Comparison of ENCODE assay signal across 9 cellular contexts in genomic region chr3:142844339-142844977, GRCh38. TPM values are rescaled to one million over a fixed set of nuclear protein-coding genes. Genes with fewer than 3 reads are reported as not detected.
DNase-seq lines count a peak whose midpoint lies in the region; ATAC-seq and TF ChIP-seq lines count a peak whose summit lies in the region.
"Had no signal": no experiment of that assay in that cellular context is flagged by ENCODE, and none has a peak within 500 bp of the region (broad histone marks: within the 10 kb centered on the region; RNA-seq: fewer than 3 reads in every experiment).

No MANE protein-coding gene starts in this region.

- H4K91ac ChIP-seq in IMR-90 (ENCODE audit: insufficient read depth, low read depth, low read length): no peak overlapping the region

- no peaks in the 10 kb centered on the region for H3K36me3 ChIP-seq in IMR-90 (ENCODE audit: control insufficient read depth, insufficient read depth, low read length)

- dilution Hi-C loops in IMR-90 (cut with HindIII; ENCODE audit: low sequenced_read_pairs, unreplicated experiment): no loop called here

- in situ Hi-C loops in IMR-90 (cut with MboI; ENCODE audit: low sequenced_read_pairs): no loop called here

- no peak overlapping the region for H3K23ac ChIP-seq in IMR-90 (ENCODE audit: low read depth, low read length)

- no peak overlapping the region for H3K9ac ChIP-seq in IMR-90 (ENCODE audit: low read depth, low read length)

- no peak overlapping the region for H2AK9ac ChIP-seq in IMR-90 (replicated peaks; ENCODE audit: low read depth, low read length, poor library complexity)

- H2BK5ac ChIP-seq in IMR-90 (ENCODE audit: low read depth, low read length, poor library complexity, severe bottlenecking): no peak overlapping the region

- H4K8ac ChIP-seq in IMR-90 (ENCODE audit: low read depth in 2 of 2, low read length in 2 of 2): no peak overlapping the region

- POLR2A ChIA-PET in AG04449 (lab: Yijun Ruan, JAX) (no interaction called here), IMR-90 (lab: Charles Lee; ENCODE audit: unreplicated experiment) (no interaction called here)

- no peak overlapping the region for H3K18ac ChIP-seq in IMR-90 (ENCODE audit: low read depth, low read length)

- no CpG with 5 or more reads among the region's 4 CpGs for WGBS in IMR-90 (ENCODE audit: extremely low coverage in 2 of 2, insufficient read length in 1 of 2), 2 experiments

- H3K4me3 ChIP-seq in AG04449 (ENCODE audit: low read depth, low read length) (no peak overlapping the region), GM12864 (ENCODE audit: low read depth, low read length) (no peak overlapping the region), IMR-90 (ENCODE audit: insufficient read depth, low read depth, low read length) (no peak overlapping the region), WI38 (ENCODE audit: low read depth, low read length) (no peak overlapping the region)

- H3K9me3 ChIP-seq in IMR-90 (ENCODE audit: control insufficient read depth, insufficient read depth, low read length): no peaks in the 10 kb centered on the region

- H3K27me3 ChIP-seq in IMR-90 (ENCODE audit: control insufficient read depth, insufficient read depth, low read length): peaks cover 2% of the 10 kb centered on the region

- no peak for TF ChIP-seq POLR2A in IMR-90 (IDR thresholded peaks at IDR 0.05; ENCODE audit: low read depth, low read length)

- H3K9me1 ChIP-seq in IMR-90 (ENCODE audit: insufficient read depth, low read length): no peaks in the 10 kb centered on the region

- TF ChIP-seq RAD21 in IMR-90 (IDR thresholded peaks at IDR 0.05; ENCODE audit: low read length): no peak; the same call in 1 of the 2 replicates

- CTCF ChIA-PET in AG04449 (lab: Yijun Ruan, JAX) (interaction anchor here (0.8 to 3.6 kb wide), 9 partner anchors 13 to 153 kb away, joined by 3 to 27 read pairs (median 3); no protein-coding TSS in a partner anchor), IMR-90 (lab: Yijun Ruan, JAX) (interaction anchor here (0.6 to 1.1 kb wide), 2 partner anchors 10 to 132 kb away, joined by 3 read pairs; no protein-coding TSS in a partner anchor)

- H3K4me2 ChIP-seq in IMR-90 (ENCODE audit: low read depth, low read length): no peak overlapping the region

- TF ChIP-seq CTCF in AG04449 (IDR thresholded peaks at IDR 0.05; ENCODE audit: insufficient read depth, low read length, missing control alignments) (peak; percentile 45), GM12864 (IDR thresholded peaks at IDR 0.05; ENCODE audit: low read depth, low read length, missing control alignments) (peak; percentile 58), IMR-90 (conservative IDR thresholded peaks at IDR 0.05; ENCODE audit: low read depth, low read length) (peak; percentile 35), WI38 (IDR thresholded peaks at IDR 0.05; ENCODE audit: low read depth, low read length) (peak; percentile 23)

- ATAC-seq in IMR-90 (ENCODE audit: low read depth) (peak; percentile 49; the same call in 1 of the 2 replicates), left colon (peak; percentile 67), GM18907 (IDR thresholded peaks at IDR 0.05; ENCODE audit: unreplicated experiment) (no peak), HG03342 (IDR thresholded peaks at IDR 0.05; ENCODE audit: unreplicated experiment) (no peak)

- H2BK20ac ChIP-seq in IMR-90 (ENCODE audit: low read depth, low read length): no peak overlapping the region

- no peak overlapping the region for H3K56ac ChIP-seq in IMR-90 (ENCODE audit: extremely low read depth, insufficient read depth, low read length)

- H2BK15ac ChIP-seq in IMR-90 (ENCODE audit: low read depth, low read length): no peak overlapping the region

- no peaks in the 10 kb centered on the region for H4K20me1 ChIP-seq in IMR-90 (ENCODE audit: insufficient read depth, low read length)

- no TSS peak for BruUV-seq in IMR-90 (replicated peaks; lab: Mats Ljungman, UMichigan)

- DNase-seq in AG04449 (ENCODE audit: low read depth, low spot score) (no peak), GM12864 (ENCODE audit: low read depth) (peak; percentile 16), IMR-90 (peak; percentile 38), left colon (no peak), NCI-H345 treated with DMSO at 0.1 percent for 48 hours (lab: John Stamatoyannopoulos, UW; ENCODE audit: unreplicated experiment) (no peak)
- DNase-seq: left cardiac atrium had no signal

- no peak overlapping the region for H2AK5ac ChIP-seq in IMR-90 (ENCODE audit: low read depth, low read length)

- no peak overlapping the region for H4K5ac ChIP-seq in IMR-90 (ENCODE audit: low read depth, low read length)

- intact Hi-C loops in IMR-90 (cut with micrococcal nuclease): no loop called here
- intact Hi-C loops in left colon (cut with DNase I, micrococcal nuclease): no loop called here

- no peaks in the 10 kb centered on the region for H3K4me1 ChIP-seq in IMR-90 (ENCODE audit: control insufficient read depth, insufficient read depth, low read length)

- H2BK120ac ChIP-seq in IMR-90 (ENCODE audit: low read depth, low read length): no peak overlapping the region

- no peak overlapping the region for H3K4ac ChIP-seq in IMR-90 (ENCODE audit: low read depth, low read length)

- no peak overlapping the region for H2AFZ ChIP-seq in IMR-90 (replicated peaks; ENCODE audit: low read length, poor library complexity)

- H3K14ac ChIP-seq in IMR-90 (replicated peaks; ENCODE audit: low read depth, low read length): no peak overlapping the region

- no peaks in the 10 kb centered on the region for H3K79me1 ChIP-seq in IMR-90 (ENCODE audit: low read depth in 1 of 2, low read length in 2 of 2)

- H3K27ac ChIP-seq in IMR-90 (ENCODE audit: insufficient read depth, low read length): no peak overlapping the region

TF ChIP-seq in IMR-90, 13 proteins besides CTCF, POLR2A, EP300 and RAD21:
- TF ChIP-seq MAZ (IDR thresholded peaks at IDR 0.05; ENCODE audit: borderline replicate concordance, low read depth, low read length): no peak
- TF ChIP-seq CEBPB (IDR thresholded peaks at IDR 0.05; ENCODE audit: low read depth, low read length): no peak
- no peak for TF ChIP-seq BHLHE40 (IDR thresholded peaks at IDR 0.05; ENCODE audit: low read depth, low read length)
- no peak for TF ChIP-seq NFE2L2 (IDR thresholded peaks at IDR 0.05; ENCODE audit: low read depth, low read length)
- TF ChIP-seq MXI1 (IDR thresholded peaks at IDR 0.05; ENCODE audit: borderline replicate concordance, low read depth, low read length): no peak

RNA-seq across cellular contexts. Expression of gene PCOLCE2, which starts 44.4 kb away (rescaled TPM):
- 0.54 and 0.56 TPM in 2 replicates for total RNA-seq in IMR-90 (2012; rRNA removed)
- 0.50 and 0.67 TPM in 2 replicates for polyA plus RNA-seq in IMR-90 (2012; rRNA removed)
- polyA plus RNA-seq in IMR-90 (2012; cell fraction: cytosol; rRNA removed): 0.48 and 0.53 TPM in 2 replicates
- polyA plus RNA-seq in IMR-90 (2012; cell fraction: nucleus; rRNA removed; ENCODE audit: low replicate concordance): 0.17 and 0.54 TPM in 2 replicates
- total RNA-seq in left colon: 1 to 10 TPM; 2.6 to 2.9 TPM

Comparison
In these comparisons a context has a peak if more than half of its experiments do, and no peak if none do; other contexts are left out.
1. DNase-seq: peak in GM12864 (single experiment) and IMR-90 (single experiment); none in AG04449 (single experiment), left colon (0 of 2) and NCI-H345 treated with DMSO at 0.1 percent for 48 hours (single experiment).
2. ATAC-seq: peak in IMR-90 (single experiment) and left colon (single experiment); none in GM18907 (single experiment) and HG03342 (single experiment).
3. Peak in every context shown above with its lines, with median percentiles within 50 percentile points of each other: CTCF ChIP-seq.